ENCODE assay signal across 1 cellular context in genomic region chr11:74749965-74750296, GRCh38.
TF ChIP-seq lines count a peak whose summit lies in the region.

No MANE protein-coding gene starts in this region.

TF ChIP-seq in HepG2, 621 proteins besides CTCF, POLR2A, EP300 and RAD21:
- TF ChIP-seq ZEB1 (IDR thresholded peaks at IDR 0.05; ENCODE audit: insufficient replicate concordance, low read depth) (no peak), HDAC6 (IDR thresholded peaks at IDR 0.05; ENCODE audit: low read depth, low read length) (no peak), ZBED4 (CRISPR knock-in tag; IDR thresholded peaks at IDR 0.05; ENCODE audit: borderline replicate concordance) (no peak), HNRNPLL (IDR thresholded peaks at IDR 0.05; ENCODE audit: low read depth, low read length, poor library complexity, severe bottlenecking) (no peak), ZFP82 (CRISPR knock-in tag; IDR thresholded peaks at IDR 0.05; ENCODE audit: borderline replicate concordance) (no peak), RBAK (CRISPR knock-in tag; IDR thresholded peaks at IDR 0.05) (no peak), PHB2 (IDR thresholded peaks at IDR 0.05; ENCODE audit: partially characterized antibody) (no peak), SRSF1 (optimal IDR thresholded peaks at IDR 0.05; ENCODE audit: low read depth, low read length) (no peak), FOXO4 (CRISPR knock-in tag; conservative IDR thresholded peaks at IDR 0.05) (no peak), TSC22D2 (CRISPR knock-in tag; IDR thresholded peaks at IDR 0.05; ENCODE audit: borderline replicate concordance) (no peak), ZBTB44 (CRISPR knock-in tag; IDR thresholded peaks at IDR 0.05) (no peak), DMTF1 (CRISPR knock-in tag; IDR thresholded peaks at IDR 0.05) (no peak), ZNF460 (CRISPR knock-in tag; IDR thresholded peaks at IDR 0.05; ENCODE audit: borderline replicate concordance) (no peak), PAWR (CRISPR knock-in tag; IDR thresholded peaks at IDR 0.05; ENCODE audit: borderline replicate concordance) (no peak), MYC (CRISPR knock-in tag; IDR thresholded peaks at IDR 0.05; ENCODE audit: borderline replicate concordance) (no peak)
